Comparison of ENCODE assay signal across 11 cellular contexts in genomic region chr17:2124391-2124790, GRCh38.
DNase-seq lines count a peak whose midpoint lies in the region; ATAC-seq and TF ChIP-seq lines count a peak whose summit lies in the region.
"Had no signal": no experiment of that assay in that cellular context is flagged by ENCODE, and none has a peak within 500 bp of the region (broad histone marks: within the 10 kb centered on the region; RNA-seq: fewer than 3 reads in every experiment).

No MANE protein-coding gene starts in this region.

- H3K4me2 ChIP-seq in GM23248 (ENCODE audit: unreplicated experiment) = peak overlapping the region; percentile 23

- no peaks in the 10 kb centered on the region for H3K36me3 ChIP-seq in A673 (ENCODE audit: insufficient read depth, low read length, poor library complexity, severe bottlenecking)
- H3K36me3 ChIP-seq in GM23248 (ENCODE audit: low read depth) = no peaks in the 10 kb centered on the region
- H3K36me3 ChIP-seq: ovary had no signal

- BruUV-seq in A673 (replicated peaks; lab: Mats Ljungman, UMichigan) = no TSS peak

- intact Hi-C loops in A673 (cut with micrococcal nuclease; ENCODE audit: unreplicated experiment) = no loop called here
- intact Hi-C loops in dendritic cell treated with granulocyte-macrophage colony-stimulating factor and Interleukin-4, amounts not matched to agents 40 ng/mL and 50 ng/mL, for 4 days (cut with micrococcal nuclease) = loop anchor here (1.0 kb wide), 1 partner anchor 13 kb away; no protein-coding TSS in a partner anchor
- intact Hi-C loops in natural killer cell (cut with micrococcal nuclease) = loop anchor here (2.0 to 5.0 kb wide), 2 partner anchors 14 to 33 kb away; no protein-coding TSS in a partner anchor

- H3F3A ChIP-seq in GM23248 (ENCODE audit: insufficient read depth) = peaks cover 37% of the 10 kb centered on the region

- no peak overlapping the region; the same call in 1 of the 2 replicates for H2AFZ ChIP-seq in GM23248

- CTCF ChIA-PET in A673 (lab: Charles Lee) = no interaction called here

- no peak for ATAC-seq in natural killer cell
- ATAC-seq in HG03439 (IDR thresholded peaks at IDR 0.05; ENCODE audit: unreplicated experiment) = no peak

- peaks cover 3% of the 10 kb centered on the region for H3K27me3 Mint-ChIP-seq in dendritic cell treated with granulocyte-macrophage colony-stimulating factor and Interleukin-4, amounts not matched to agents 40 ng/mL and 50 ng/mL, for 4 days
- H3K27me3 Mint-ChIP-seq in natural killer cell (ENCODE audit: low read depth in 2 of 2) = no peaks in the 10 kb centered on the region
- H3K27me3 Mint-ChIP-seq: CD4-positive, alpha-beta memory T cell had no signal

- POLR2A ChIA-PET in A673 (lab: Charles Lee; ENCODE audit: low non-redundant PET) = no interaction called here

- H3K9me3 Mint-ChIP-seq in dendritic cell treated with granulocyte-macrophage colony-stimulating factor and Interleukin-4, amounts not matched to agents 40 ng/mL and 50 ng/mL, for 4 days = no peaks in the 10 kb centered on the region
- no peaks in the 10 kb centered on the region for H3K9me3 Mint-ChIP-seq in natural killer cell
- H3K9me3 Mint-ChIP-seq: CD4-positive, alpha-beta memory T cell had no signal

- H3K4me3 ChIP-seq in A673 (ENCODE audit: low read depth, low read length, poor library complexity, severe bottlenecking) (no peak overlapping the region), GM23248 (no peak overlapping the region)
- H3K4me3 ChIP-seq: ovary had no signal

- H3K9me3 ChIP-seq in A673 (ENCODE audit: low read depth, low read length, poor library complexity, severe bottlenecking) = no peaks in the 10 kb centered on the region
- no peaks in the 10 kb centered on the region for H3K9me3 ChIP-seq in GM23248 (ENCODE audit: low read depth)
- H3K9me3 ChIP-seq: ovary had no signal

- peaks cover 65% of the 10 kb centered on the region for H3K4me1 Mint-ChIP-seq in dendritic cell treated with granulocyte-macrophage colony-stimulating factor and Interleukin-4, amounts not matched to agents 40 ng/mL and 50 ng/mL, for 4 days (ENCODE audit: low read depth)
- H3K4me1 Mint-ChIP-seq in natural killer cell = peaks cover 27 to 32% of the 10 kb centered on the region in 2 donors

- H3K27ac Mint-ChIP-seq in dendritic cell treated with granulocyte-macrophage colony-stimulating factor and Interleukin-4, amounts not matched to agents 40 ng/mL and 50 ng/mL, for 4 days = peak overlapping the region; percentile 90
- H3K27ac Mint-ChIP-seq in natural killer cell = peak overlapping the region; percentile 49 to 85

- peaks cover 25% of the 10 kb centered on the region for H3K4me1 ChIP-seq in A673 (ENCODE audit: insufficient read depth, low read length, poor library complexity, severe bottlenecking)
- peaks cover 27% of the 10 kb centered on the region for H3K4me1 ChIP-seq in GM23248 (ENCODE audit: insufficient read depth)

- in situ Hi-C loops in GM23248 (cut with MboI) = no loop called here

- H3K79me2 ChIP-seq in GM23248 (ENCODE audit: insufficient read depth) = no peaks in the 10 kb centered on the region

- no peaks in the 10 kb centered on the region for H3K27me3 ChIP-seq in A673 (replicated peaks; ENCODE audit: insufficient read depth, low read depth, low read length, poor library complexity)
- no peaks in the 10 kb centered on the region for H3K27me3 ChIP-seq in GM23248 (replicated peaks; ENCODE audit: insufficient read depth)
- H3K27me3 ChIP-seq: ovary had no signal

- no peaks in the 10 kb centered on the region for H4K20me1 ChIP-seq in GM23248 (ENCODE audit: insufficient read depth)

- DNase-seq in A673 (ENCODE audit: low spot score) (no peak), GM23248 (no peak), natural killer cell (no peak), NCI-H446 (lab: John Stamatoyannopoulos, UW) (no peak), NCI-H187 (lab: John Stamatoyannopoulos, UW) (no peak), NCI-H2196 treated with DMSO at 0.1 percent for 48 hours (lab: John Stamatoyannopoulos, UW; ENCODE audit: unreplicated experiment) (no peak)
- DNase-seq: CD4-positive, alpha-beta memory T cell; NCI-H1436 had no signal

- no peak overlapping the region for H3K4me3 Mint-ChIP-seq in dendritic cell treated with granulocyte-macrophage colony-stimulating factor and Interleukin-4, amounts not matched to agents 40 ng/mL and 50 ng/mL, for 4 days
- no peak overlapping the region for H3K4me3 Mint-ChIP-seq in natural killer cell

- H3K36me3 Mint-ChIP-seq in dendritic cell treated with granulocyte-macrophage colony-stimulating factor and Interleukin-4, amounts not matched to agents 40 ng/mL and 50 ng/mL, for 4 days (ENCODE audit: low read depth) = peaks cover 23% of the 10 kb centered on the region
- H3K36me3 Mint-ChIP-seq in natural killer cell = no peaks in the 10 kb centered on the region

- H3K27ac ChIP-seq in A673 (ENCODE audit: low read depth, low read length, poor library complexity, severe bottlenecking) (peak overlapping the region; percentile 32), GM23248 (peak overlapping the region; percentile 55)

- TF ChIP-seq CTCF in A673 (conservative IDR thresholded peaks at IDR 0.05; ENCODE audit: low read depth, low read length) (no peak), natural killer cell (IDR thresholded peaks at IDR 0.05) (no peak)

- H3K9ac ChIP-seq in GM23248 = 0 out of 2 replicates have a peak overlapping the region, but pooled peaks have one; percentile 21

- 80 to 81% methylated on average over 6 of the region's 6 CpGs for WGBS in GM23248 (ENCODE audit: low coverage in 1 of 2, low lambda C conversion rate in 2 of 2, missing lambda C conversion rate in 2 of 2), 2 experiments

- H3K9me2 ChIP-seq in GM23248 (ENCODE audit: insufficient read depth) = no peaks in the 10 kb centered on the region
